ENCODE assay signal across 9 cellular contexts in the genomic region with DNA sequence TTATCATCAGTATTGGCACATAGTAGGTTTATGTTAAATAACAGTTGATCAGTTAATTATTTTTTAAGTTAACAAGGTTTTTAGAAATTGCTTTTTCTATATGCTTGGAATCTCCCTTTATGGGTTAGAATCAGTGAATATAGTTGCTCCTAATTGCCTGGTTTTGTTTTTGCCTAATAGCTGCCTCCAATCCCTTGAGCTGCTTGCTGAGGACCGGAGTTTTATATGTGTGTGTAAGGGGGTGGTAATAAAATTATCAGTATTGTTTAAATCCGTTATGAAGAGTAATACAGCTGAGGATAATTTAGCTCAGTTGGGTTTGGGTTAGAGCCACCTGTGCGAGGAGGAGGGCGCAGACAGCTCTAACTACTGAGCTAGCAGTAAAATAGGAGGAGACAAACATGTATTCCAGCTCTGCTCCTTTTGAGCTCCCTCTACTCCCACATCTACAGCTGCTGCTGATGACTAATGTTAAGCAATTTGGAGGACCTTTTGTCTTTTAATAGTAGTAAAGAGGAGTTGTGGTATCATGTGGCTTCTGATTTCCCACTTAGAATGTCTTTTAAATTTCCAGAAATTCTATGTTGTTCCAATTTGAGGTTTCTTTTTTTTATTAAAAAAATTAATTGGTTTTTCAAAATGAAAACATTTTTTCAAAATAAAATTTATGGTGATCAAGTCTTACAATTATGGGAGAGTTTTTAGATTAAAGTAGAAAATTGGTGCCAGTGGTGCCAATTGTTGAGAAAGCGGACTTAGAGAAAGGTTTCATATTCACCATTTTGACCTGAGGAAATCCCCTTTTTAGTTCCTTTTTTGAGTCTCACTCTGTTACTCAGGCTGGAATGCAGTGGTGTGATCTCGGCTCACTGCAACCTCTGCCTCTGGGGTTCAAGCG.
A peak's percentile ranks its signal among the peaks of the same experiment; 100 is the strongest.
DNase-seq lines count a peak whose midpoint lies in the region; ATAC-seq and TF ChIP-seq lines count a peak whose summit lies in the region.
"Had no signal": no experiment of that assay in that cellular context is flagged by ENCODE, and none has a peak within 500 bp of the region (broad histone marks: within the 10 kb centered on the region; RNA-seq: fewer than 3 reads in every experiment).

No MANE protein-coding gene starts in this region.

- no CpG with 5 or more reads among the region's 7 CpGs for WGBS in neuronal stem cell (ENCODE audit: extremely low coverage in 2 of 2, insufficient read length in 2 of 2, insufficient replicate concordance in 1 of 2), 2 donors

- H3K4ac ChIP-seq in neuronal stem cell (ENCODE audit: low read length), result no peak overlapping the region

- ATAC-seq in HG02763 (IDR thresholded peaks at IDR 0.05; ENCODE audit: unreplicated experiment) (peak; percentile 48), esophagus mucosa (no peak)

- no peak overlapping the region for H4K8ac ChIP-seq in neuronal stem cell (ENCODE audit: low read depth, low read length)

- H3K9me3 ChIP-seq in DOHH2 (ENCODE audit: control insufficient read depth, insufficient read depth, low read length) (0 out of 2 replicates have a peak, but pooled peaks cover 6% of the 10 kb centered on the region), neuronal stem cell (replicated peaks in 1 of 2; ENCODE audit: control insufficient read depth in 2 of 2, insufficient read depth in 1 of 2, low read depth in 1 of 2, low read length in 2 of 2) (peaks cover 0 to 10% of the 10 kb centered on the region in 2 donors)
- H3K9me3 ChIP-seq in CD8-positive, alpha-beta memory T cell (ENCODE audit: low read length), result no peaks in the 10 kb centered on the region

- H4K91ac ChIP-seq in neuronal stem cell (ENCODE audit: low read depth, low read length, poor library complexity), result no peak overlapping the region

- peaks cover 1% of the 10 kb centered on the region for H3K79me1 ChIP-seq in neuronal stem cell (ENCODE audit: low read depth, low read length)

- H2AFZ ChIP-seq in neuronal stem cell (ENCODE audit: low read length), result no peak overlapping the region

- DNase-seq in SIG-M5 (lab: John Stamatoyannopoulos, UW) (peak; percentile 24), inferior parietal cortex (ENCODE audit: extremely low spot score) (peak; percentile 56), neuronal stem cell (ENCODE audit: low spot score) (no peak)
- no peak for DNase-seq in stimulated activated CD4-positive, alpha-beta T cell treated with anti-CD3 and anti-CD28 coated beads, Interleukin-4, amount 100 ng/mL, for 24 hours
- DNase-seq in CD8-positive, alpha-beta memory T cell, result no peak

- no peak overlapping the region for H3K4me3 Mint-ChIP-seq in CD8-positive, alpha-beta memory T cell

- H3K27me3 ChIP-seq in DOHH2 (ENCODE audit: control insufficient read depth, low read length) (no peaks in the 10 kb centered on the region), neuronal stem cell (ENCODE audit: control insufficient read depth in 3 of 3, insufficient read depth in 3 of 3, low read depth in 1 of 3, low read length in 3 of 3) (no peaks in the 10 kb centered on the region)
- H3K27me3 ChIP-seq in CD8-positive, alpha-beta memory T cell (ENCODE audit: insufficient read depth, low read length, poor library complexity, severe bottlenecking), result no peaks in the 10 kb centered on the region

- H3K4me2 ChIP-seq in DOHH2 (ENCODE audit: low read length) (peak overlapping the region; percentile 14), neuronal stem cell (ENCODE audit: insufficient read depth, low read length, poor library complexity, severe bottlenecking) (no peak overlapping the region)

- H3K36me3 Mint-ChIP-seq in CD8-positive, alpha-beta memory T cell, result peaks cover 0 to 4% (median 0%) of the 10 kb centered on the region in 3 donors

- no peak overlapping the region for H2BK12ac ChIP-seq in neuronal stem cell (ENCODE audit: low read length)

- POLR2A ChIA-PET in CD8-positive, alpha-beta memory T cell (lab: Charles Lee), result no interaction called here

- no peaks in the 10 kb centered on the region for H3K27me3 Mint-ChIP-seq in CD8-positive, alpha-beta memory T cell

- no peak overlapping the region for H2AK5ac ChIP-seq in neuronal stem cell (ENCODE audit: low read depth, low read length)

- H3F3A ChIP-seq in DOHH2 (ENCODE audit: control insufficient read depth, insufficient read depth), result no peaks in the 10 kb centered on the region

- no peaks in the 10 kb centered on the region for H3K4me1 Mint-ChIP-seq in CD8-positive, alpha-beta memory T cell

- H3K36me3 ChIP-seq in DOHH2 (ENCODE audit: control insufficient read depth, low read length) (peaks cover 6% of the 10 kb centered on the region), neuronal stem cell (replicated peaks in 1 of 2; ENCODE audit: control insufficient read depth in 2 of 2, insufficient read depth in 2 of 2, low read length in 2 of 2) (peaks cover 0 to 14% of the 10 kb centered on the region in 2 donors)
- no peaks in the 10 kb centered on the region for H3K36me3 ChIP-seq in CD8-positive, alpha-beta memory T cell (ENCODE audit: insufficient read depth, low read length)

- H3K9ac ChIP-seq in neuronal stem cell (ENCODE audit: low read depth, low read length, poor library complexity), result no peak overlapping the region

- H3K9me3 Mint-ChIP-seq in CD8-positive, alpha-beta memory T cell, result no peaks in the 10 kb centered on the region

- no peak overlapping the region for H3K23ac ChIP-seq in neuronal stem cell (ENCODE audit: low read depth, low read length, poor library complexity)

- no peak overlapping the region for H2BK120ac ChIP-seq in neuronal stem cell (ENCODE audit: low read depth, low read length)

- H3K4me1 ChIP-seq in DOHH2 (ENCODE audit: control insufficient read depth, low read length), result peaks cover 16% of the 10 kb centered on the region
- no peaks in the 10 kb centered on the region for H3K4me1 ChIP-seq in CD8-positive, alpha-beta memory T cell (ENCODE audit: insufficient read depth, low read length)
- H3K4me1 ChIP-seq in neuronal stem cell (ENCODE audit: control insufficient read depth in 2 of 2, insufficient read depth in 1 of 2, low read depth in 1 of 2, low read length in 2 of 2), result peaks cover 0 to 2% of the 10 kb centered on the region in 2 donors

- no peak overlapping the region for H2BK15ac ChIP-seq in neuronal stem cell (ENCODE audit: low read length)

- H3K18ac ChIP-seq in neuronal stem cell (ENCODE audit: low read length), result no peak overlapping the region

- H3K4me3 ChIP-seq in DOHH2 (ENCODE audit: low read length) (no peak overlapping the region), neuronal stem cell (ENCODE audit: low read length in 2 of 2) (no peak overlapping the region)
- no peak overlapping the region for H3K4me3 ChIP-seq in CD8-positive, alpha-beta memory T cell (ENCODE audit: low read length)

- CTCF ChIA-PET in CD8-positive, alpha-beta memory T cell (lab: Charles Lee), result no interaction called here

- no peak overlapping the region for H3K27ac Mint-ChIP-seq in CD8-positive, alpha-beta memory T cell

- no peak overlapping the region for H3K27ac ChIP-seq in DOHH2 (ENCODE audit: low read depth, low read length)
- no peak overlapping the region for H3K27ac ChIP-seq in CD8-positive, alpha-beta memory T cell (ENCODE audit: low read depth, low read length)
- no peak overlapping the region for H3K27ac ChIP-seq in neuronal stem cell (replicated peaks; ENCODE audit: low read length)
- H3K27ac ChIP-seq: epithelial cell of prostate had no signal

- H2BK5ac ChIP-seq in neuronal stem cell (ENCODE audit: low read length), result no peak overlapping the region

- H3K14ac ChIP-seq in neuronal stem cell (ENCODE audit: low read length), result no peak overlapping the region

- H3K79me2 ChIP-seq in DOHH2 (ENCODE audit: control insufficient read depth, low read length), result peaks cover 6% of the 10 kb centered on the region

- TF ChIP-seq CTCF in DOHH2 (IDR thresholded peaks at IDR 0.05; ENCODE audit: low read depth, low read length, poor library complexity, severe bottlenecking), result no peak

- H3K9me2 ChIP-seq in DOHH2 (replicated peaks; ENCODE audit: control insufficient read depth, low read length), result no peaks in the 10 kb centered on the region

- no peaks in the 10 kb centered on the region for H4K20me1 ChIP-seq in DOHH2 (ENCODE audit: control insufficient read depth, insufficient read depth, low read depth, low read length)

Comparison
In these comparisons a context has a peak if more than half of its experiments do, and no peak if none do; other contexts are left out.
1. DNase-seq: peak in SIG-M5 (single experiment) and inferior parietal cortex (single experiment); none in stimulated activated CD4-positive, alpha-beta T cell treated with anti-CD3 and anti-CD28 coated beads, Interleukin-4, amount 100 ng/mL, for 24 hours (single experiment), CD8-positive, alpha-beta memory T cell (0 of 5) and neuronal stem cell (single experiment).